In the genomic region with DNA sequence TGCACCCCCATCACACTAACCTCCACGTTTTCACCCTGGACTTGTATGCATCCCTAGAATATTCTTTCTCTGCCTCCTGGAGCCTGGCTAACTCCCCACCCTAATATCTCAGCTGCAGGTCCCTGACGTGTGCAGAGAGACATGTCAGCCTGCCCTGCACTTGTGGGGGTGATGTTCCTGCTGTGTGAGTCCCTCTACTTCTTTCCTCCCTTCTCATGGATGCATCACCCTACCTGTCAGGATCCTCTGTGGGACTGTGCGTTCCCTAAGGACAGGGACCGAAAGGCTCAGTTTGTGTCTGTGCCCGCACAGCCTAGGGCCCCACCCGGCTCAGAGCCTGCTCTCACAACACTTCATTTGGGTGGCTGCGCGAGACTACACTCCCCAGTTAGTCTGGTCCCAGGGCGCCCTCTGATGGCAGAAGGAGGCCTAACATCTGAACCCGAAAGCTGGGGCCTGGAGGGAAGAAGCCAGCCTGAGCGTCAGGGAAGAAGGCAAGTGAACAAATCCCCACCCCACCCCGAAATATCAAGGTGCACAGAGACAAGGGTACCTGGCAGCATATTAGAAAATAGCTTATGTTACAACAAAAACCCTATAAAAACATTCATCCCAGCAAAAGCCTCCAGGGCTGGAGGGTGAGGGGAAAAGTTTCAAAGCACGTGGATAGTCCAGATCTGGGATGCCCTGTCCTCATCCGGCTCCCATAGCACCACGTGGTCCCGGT, we compare ENCODE assay signal across 1 cellular context.
TF ChIP-seq lines count a peak whose summit lies in the region.

No MANE protein-coding gene starts in this region.

TF ChIP-seq in H1, 55 proteins besides CTCF, POLR2A, EP300 and RAD21:
- no peak for TF ChIP-seq SIN3A (conservative IDR thresholded peaks at IDR 0.05 in 1 of 2, IDR thresholded peaks at IDR 0.05 in 1 of 2; ENCODE audit: low read depth in 1 of 2, low read length in 2 of 2)
- no peak for TF ChIP-seq SUZ12 (IDR thresholded peaks at IDR 0.05; ENCODE audit: low read length)
- no peak for TF ChIP-seq CBX5 (IDR thresholded peaks at IDR 0.05; ENCODE audit: low read depth, low read length)
- peak; percentile 59; the same call in 1 of the 2 replicates for TF ChIP-seq CHD2 (IDR thresholded peaks at IDR 0.05; ENCODE audit: low read length)
- TF ChIP-seq YY1 (IDR thresholded peaks at IDR 0.05; ENCODE audit: low read depth, low read length) = 0 out of 2 replicates have a peak, but pooled peaks have one; percentile 15
- TF ChIP-seq GABPA (IDR thresholded peaks at IDR 0.05; ENCODE audit: borderline replicate concordance, insufficient read depth, low read length) = peak; percentile 39; the same call in 1 of the 2 replicates
- 0 out of 2 replicates have a peak, but pooled peaks have one; percentile 9 for TF ChIP-seq CREB1 (IDR thresholded peaks at IDR 0.05)
- TF ChIP-seq TAF7 (optimal IDR thresholded peaks at IDR 0.05; ENCODE audit: borderline replicate concordance, low read depth, low read length) = peak; percentile 26
